In genomic region chr15:57559875-57560274, GRCh38 we compare ENCODE assay signal across 9 cellular contexts. TPM values are rescaled to one million over a fixed set of nuclear protein-coding genes. Genes with fewer than 3 reads are reported as not detected.
DNase-seq lines count a peak whose midpoint lies in the region; ATAC-seq, FAIRE-seq and TF ChIP-seq lines count a peak whose summit lies in the region.
"Had no signal": no experiment of that assay in that cellular context is flagged by ENCODE, and none has a peak within 500 bp of the region (broad histone marks: within the 10 kb centered on the region; RNA-seq: fewer than 3 reads in every experiment).

No MANE protein-coding gene starts in this region.

- CTCF ChIA-PET in BJ (lab: Yijun Ruan, JAX), result interaction anchor here (0.6 to 3.8 kb wide), 45 partner anchors 8 to 520 kb away, joined by 3 to 75 read pairs (median 5); partner anchors contain the start of gene POLR2M

- no peak overlapping the region for H4K5ac ChIP-seq in H9 (ENCODE audit: insufficient read length, low read depth, low read length)

- H3K9ac ChIP-seq in H9 (ENCODE audit: extremely low read depth, insufficient read length, low read length), result no peak overlapping the region
- no peak overlapping the region for H3K9ac ChIP-seq in trophoblast cell (ENCODE audit: low read length)

- H3K79me2 ChIP-seq in H9 (ENCODE audit: insufficient read depth, low read length) (no peaks in the 10 kb centered on the region), trophoblast cell (ENCODE audit: control insufficient read depth, insufficient read depth, low read length, poor library complexity) (no peaks in the 10 kb centered on the region)

- FAIRE-seq in RCC 7860 (lab: Jason Lieb, UNC), result no peak

- H3K27ac ChIP-seq in H9 (ENCODE audit: insufficient read length, low read depth, low read length) (no peak overlapping the region), trophoblast cell (ENCODE audit: low read depth, low read length) (no peak overlapping the region), upper lobe of right lung (no peak overlapping the region)

- no CpG with 5 or more reads among the region's 5 CpGs for WGBS in H9 (ENCODE audit: extremely low coverage, insufficient read length, low lambda C conversion rate)
- WGBS in trophoblast cell (ENCODE audit: extremely low coverage, insufficient coverage, insufficient read length), result no CpG with 5 or more reads among the region's 5 CpGs

- H4K12ac ChIP-seq in trophoblast cell (ENCODE audit: low read depth, low read length), result no peak overlapping the region

- no peak overlapping the region for H3K27ac Mint-ChIP-seq in H9
- no peak overlapping the region for H3K27ac Mint-ChIP-seq in activated T-helper 17 cell treated with anti-CD3 and anti-CD28 coated beads, Interleukin-2, amount 50 U/mL, for 72 hours
- H3K27ac Mint-ChIP-seq: stimulated activated naive CD8-positive, alpha-beta T cell treated with anti-CD3 and anti-CD28 coated beads, Interleukin-15, Interleukin-2, amounts not matched to agents 100 ng/mL and 50 ng/mL, for 24 hours had no signal

- H4K91ac ChIP-seq in H9 (ENCODE audit: insufficient read length, low read depth, low read length) (no peak overlapping the region), trophoblast cell (ENCODE audit: low read depth, low read length) (no peak overlapping the region)

- no peak overlapping the region for H3K23ac ChIP-seq in H9 (ENCODE audit: insufficient read length, low read depth, low read length)
- H3K23ac ChIP-seq in trophoblast cell (ENCODE audit: low read length), result no peak overlapping the region

- H3K27me3 ChIP-seq in BJ (ENCODE audit: control insufficient read depth, insufficient read depth, low read length), result no peaks in the 10 kb centered on the region
- H3K27me3 ChIP-seq in H9 (ENCODE audit: insufficient read depth, low read length), result no peaks in the 10 kb centered on the region
- H3K27me3 ChIP-seq in trophoblast cell (ENCODE audit: insufficient read depth, low read length), result no peaks in the 10 kb centered on the region
- H3K27me3 ChIP-seq in upper lobe of right lung, result no peaks in the 10 kb centered on the region

- no peak overlapping the region for H2BK5ac ChIP-seq in H9 (ENCODE audit: insufficient read length, low read length)
- H2BK5ac ChIP-seq in trophoblast cell (ENCODE audit: low read depth, low read length, poor library complexity), result no peak overlapping the region

- no peaks in the 10 kb centered on the region for H4K20me1 ChIP-seq in H9 (ENCODE audit: control insufficient read depth, insufficient read depth, insufficient read length)

- H3K4me1 ChIP-seq in H9 (ENCODE audit: insufficient read depth, low read length), result no peaks in the 10 kb centered on the region
- peaks cover 4 to 8% of the 10 kb centered on the region in 2 experiments for H3K4me1 ChIP-seq in trophoblast cell (ENCODE audit: control insufficient read depth in 1 of 2, insufficient read depth in 2 of 2, low read length in 2 of 2)
- H3K4me1 ChIP-seq in upper lobe of right lung, result peaks cover 1% of the 10 kb centered on the region

- H3K14ac ChIP-seq in H9 (ENCODE audit: insufficient read depth, low read length) (no peak overlapping the region), trophoblast cell (ENCODE audit: low read length) (no peak overlapping the region)

- no peak overlapping the region for H3K4me2 ChIP-seq in H9 (ENCODE audit: insufficient read depth, insufficient read length, low read length)
- no peak overlapping the region for H3K4me2 ChIP-seq in trophoblast cell (ENCODE audit: low read length)

- no peak overlapping the region for H3T11ph ChIP-seq in H9 (ENCODE audit: low read length)

- no peak overlapping the region for H2BK12ac ChIP-seq in H9 (ENCODE audit: insufficient read length, low read depth, low read length)
- no peak overlapping the region for H2BK12ac ChIP-seq in trophoblast cell (ENCODE audit: low read length)

- POLR2A ChIA-PET in BJ (lab: Charles Lee), result no interaction called here

- H3K4ac ChIP-seq in H9 (ENCODE audit: low read depth, low read length) (no peak overlapping the region), trophoblast cell (ENCODE audit: low read depth, low read length) (no peak overlapping the region)

- no peaks in the 10 kb centered on the region for H3K9me3 ChIP-seq in H9 (ENCODE audit: control insufficient read depth, low read depth, low read length)
- H3K9me3 ChIP-seq in trophoblast cell (ENCODE audit: insufficient read depth, low read depth, low read length), result no peaks in the 10 kb centered on the region
- no peaks in the 10 kb centered on the region for H3K9me3 ChIP-seq in upper lobe of right lung

- H3K56ac ChIP-seq in H9 (ENCODE audit: insufficient read length, low read depth, low read length), result no peak overlapping the region

- H3K27me3 Mint-ChIP-seq in H9 (ENCODE audit: low read depth), result no peaks in the 10 kb centered on the region
- H3K27me3 Mint-ChIP-seq in activated T-helper 17 cell treated with anti-CD3 and anti-CD28 coated beads, Interleukin-2, amount 50 U/mL, for 72 hours, result no peaks in the 10 kb centered on the region

- no peak overlapping the region for H3K18ac ChIP-seq in H9 (ENCODE audit: insufficient read length, low read depth, low read length)
- no peak overlapping the region for H3K18ac ChIP-seq in trophoblast cell (ENCODE audit: low read length)

- H2AFZ ChIP-seq in H9 (ENCODE audit: low read length) (no peak overlapping the region), trophoblast cell (ENCODE audit: insufficient read depth, low read length, poor library complexity) (no peak overlapping the region)

- no peak overlapping the region for H2BK15ac ChIP-seq in H9 (ENCODE audit: low read depth, low read length)

- H3K4me3 ChIP-seq in BJ (ENCODE audit: low read depth, low read length), result no peak overlapping the region
- no peak overlapping the region for H3K4me3 ChIP-seq in trophoblast cell (ENCODE audit: low read depth, low read length)
- no peak overlapping the region for H3K4me3 ChIP-seq in upper lobe of right lung

- H2BK20ac ChIP-seq in H9 (ENCODE audit: low read depth, low read length, poor library complexity, severe bottlenecking), result no peak overlapping the region

- peak; percentile 92 for TF ChIP-seq CTCF in BJ (IDR thresholded peaks at IDR 0.05; ENCODE audit: insufficient read depth, low read depth, low read length)
- TF ChIP-seq CTCF in H9 (conservative IDR thresholded peaks at IDR 0.05), result peak; percentile 93
- TF ChIP-seq CTCF in upper lobe of right lung (IDR thresholded peaks at IDR 0.05), result peak; percentile 87

- intact Hi-C loops in upper lobe of right lung (cut with DNase I), result no loop called here

- peak; percentile 25 for ATAC-seq in activated T-helper 17 cell treated with anti-CD3 and anti-CD28 coated beads, Interleukin-2, amount 50 U/mL, for 72 hours (replicated peaks)
- ATAC-seq in upper lobe of right lung, result peak; percentile 91

- no peak overlapping the region for H4K8ac ChIP-seq in H9 (replicated peaks; ENCODE audit: insufficient read length, low read depth, low read length)
- no peak overlapping the region for H4K8ac ChIP-seq in trophoblast cell (ENCODE audit: low read depth, low read length)

- no peak overlapping the region for H2AK5ac ChIP-seq in H9 (ENCODE audit: insufficient read length, low read length)
- H2AK5ac ChIP-seq in trophoblast cell (ENCODE audit: low read length), result no peak overlapping the region

- H3K36me3 Mint-ChIP-seq in H9 (ENCODE audit: insufficient read depth in 1 of 3, low read depth in 3 of 3), result no peaks in the 10 kb centered on the region; a peak in 1 of 7 replicates
- H3K36me3 Mint-ChIP-seq in activated T-helper 17 cell treated with anti-CD3 and anti-CD28 coated beads, Interleukin-2, amount 50 U/mL, for 72 hours (ENCODE audit: low read depth), result peaks cover 5% of the 10 kb centered on the region

- H3K4me3 Mint-ChIP-seq in H9, result no peak overlapping the region
- no peak overlapping the region for H3K4me3 Mint-ChIP-seq in activated T-helper 17 cell treated with anti-CD3 and anti-CD28 coated beads, Interleukin-2, amount 50 U/mL, for 72 hours
- H3K4me3 Mint-ChIP-seq: stimulated activated naive CD8-positive, alpha-beta T cell treated with anti-CD3 and anti-CD28 coated beads, Interleukin-15, Interleukin-2, amounts not matched to agents 100 ng/mL and 50 ng/mL, for 24 hours had no signal

- H3K36me3 ChIP-seq in BJ (ENCODE audit: control insufficient read depth, insufficient read depth, low read length) (no peaks in the 10 kb centered on the region), trophoblast cell (ENCODE audit: control insufficient read depth in 1 of 2, insufficient read depth in 2 of 2, low read length in 2 of 2) (no peaks in the 10 kb centered on the region), upper lobe of right lung (no peaks in the 10 kb centered on the region)

- DNase-seq in BJ (ENCODE audit: low read depth), result no peak
- peak; percentile 77 for DNase-seq in H9
- peak; percentile 15 for DNase-seq in RCC 7860 (ENCODE audit: low spot score)
- peak; percentile 59 for DNase-seq in glomerular visceral epithelial cell (ENCODE audit: extremely low spot score)
- DNase-seq in trophoblast cell, result peak; percentile 65 to 87
- DNase-seq in upper lobe of right lung, result peak; percentile 78
- DNase-seq in NCI-H2107 (lab: John Stamatoyannopoulos, UW), result no peak

- H3K23me2 ChIP-seq in H9 (ENCODE audit: insufficient read length, low read depth, low read length, poor library complexity, severe bottlenecking), result no peaks in the 10 kb centered on the region

- H2BK120ac ChIP-seq in H9 (ENCODE audit: low read depth, low read length, poor library complexity, severe bottlenecking), result no peak overlapping the region
- H2BK120ac ChIP-seq in trophoblast cell (ENCODE audit: insufficient read depth, low read length, poor library complexity), result no peak overlapping the region

- H3K9me3 Mint-ChIP-seq in H9, result no peaks in the 10 kb centered on the region; a peak in 1 of 5 replicates
- H3K9me3 Mint-ChIP-seq in activated T-helper 17 cell treated with anti-CD3 and anti-CD28 coated beads, Interleukin-2, amount 50 U/mL, for 72 hours, result no peaks in the 10 kb centered on the region

- H3K79me1 ChIP-seq in H9 (ENCODE audit: insufficient read depth, low read depth, low read length, poor library complexity, severe bottlenecking) (no peaks in the 10 kb centered on the region), trophoblast cell (ENCODE audit: low read length) (peaks cover under 1% of the 10 kb centered on the region)

- peaks cover 4% of the 10 kb centered on the region in 2 experiments for H3K4me1 Mint-ChIP-seq in H9
- peaks cover 16% of the 10 kb centered on the region for H3K4me1 Mint-ChIP-seq in activated T-helper 17 cell treated with anti-CD3 and anti-CD28 coated beads, Interleukin-2, amount 50 U/mL, for 72 hours

RNA-seq across cellular contexts. Expression of gene MYZAP, which starts 31.8 kb away (rescaled TPM):
- 0.11 and 0.45 TPM in 2 replicates for polyA plus RNA-seq in BJ (2011; rRNA removed)
- polyA minus RNA-seq in BJ (2011; rRNA and poly(A)+ RNA removed), result 0.09 TPM in 1 of 2 replicates, not detected in the other
- 0.63 and 0.72 TPM in 2 replicates for total RNA-seq in H9 (2021)
- not detected for total RNA-seq in activated T-helper 17 cell treated with anti-CD3 and anti-CD28 coated beads, Interleukin-2, amount 50 U/mL, for 72 hours
- 0.26 and 0.37 TPM in 2 replicates for polyA plus RNA-seq in trophoblast cell (2013)
- 30.9 TPM for total RNA-seq in upper lobe of right lung

Comparison
In these comparisons a context has a peak if more than half of its experiments do, and no peak if none do; other contexts are left out.
1. DNase-seq: peak in H9 (single experiment), RCC 7860 (single experiment), glomerular visceral epithelial cell (single experiment), trophoblast cell (2 of 2) and upper lobe of right lung (single experiment); none in BJ (single experiment) and NCI-H2107 (single experiment).
2. RNA of gene MYZAP, which starts 31.8 kb away (total RNA-seq): 30.9 TPM in upper lobe of right lung (single experiment); 0.63 to 0.72 TPM in H9 and not detected in activated T-helper 17 cell treated with anti-CD3 and anti-CD28 coated beads, Interleukin-2, amount 50 U/mL, for 72 hours; every median in the first group is over 10 times any median in the second.
3. Peak in every context shown above with its lines, with median percentiles within 50 percentile points of each other: CTCF ChIP-seq.